ENCODE assay signal across 6 cellular contexts in genomic region chr2:121611269-121611668, GRCh38. TPM values are rescaled to one million over a fixed set of nuclear protein-coding genes. Genes with fewer than 3 reads are reported as not detected.
DNase-seq lines count a peak whose midpoint lies in the region; TF ChIP-seq lines count a peak whose summit lies in the region.
"Not testable (repeated sequence)": the region's sequence is repeated elsewhere in the genome, so short reads cannot be mapped to it uniquely, and the experiment has no call there.

No MANE protein-coding gene starts in this region.

- not testable (repeated sequence) for H2AFZ ChIP-seq in OCI-LY1 (ENCODE audit: low read length)

- TF ChIP-seq CTCF in OCI-LY1 (IDR thresholded peaks at IDR 0.05; ENCODE audit: low read length); left ventricle myocardium inferior (IDR thresholded peaks at IDR 0.05; ENCODE audit: borderline replicate concordance): not testable (repeated sequence)

- DNase-seq in CMK (ENCODE audit: low read depth) (peak; percentile 34), KBM-7 (peak; percentile 68), MV-4-11 (lab: John Stamatoyannopoulos, UW) (peak; percentile 77), SKM-1 treated with dmso at 0.1 percent for 144 hours (lab: John Stamatoyannopoulos, UW; ENCODE audit: unreplicated experiment) (peak; percentile 25)
- not testable (repeated sequence) for DNase-seq in left ventricle myocardium inferior

- H3K79me2 ChIP-seq in OCI-LY1 (ENCODE audit: insufficient read depth, low read length): peaks cover 34% of the 10 kb centered on the region

- in situ Hi-C loops in KBM-7 (cut with MboI; ENCODE audit: low pct_unique_long_range_greater_than_20kb, low sequenced_read_pairs): not testable (repeated sequence)

- H4K20me1 ChIP-seq in OCI-LY1 (ENCODE audit: insufficient read depth, low read length): not testable (repeated sequence)

- not testable (repeated sequence) for H3K27me3 ChIP-seq in OCI-LY1 (ENCODE audit: insufficient read depth, low read length); left ventricle myocardium inferior (ENCODE audit: low read depth)

- H3K9ac ChIP-seq in OCI-LY1 (ENCODE audit: low read length): not testable (repeated sequence)

- H3K4me3 ChIP-seq in OCI-LY1 (ENCODE audit: low read depth, low read length, poor library complexity, severe bottlenecking); left ventricle myocardium inferior: not testable (repeated sequence)

- H3K9me3 ChIP-seq in OCI-LY1 (ENCODE audit: low read length); left ventricle myocardium inferior (replicated peaks): not testable (repeated sequence)

- H3K4me2 ChIP-seq in OCI-LY1 (ENCODE audit: low read length): not testable (repeated sequence)

- not testable (repeated sequence) for H3K9me2 ChIP-seq in OCI-LY1 (ENCODE audit: low read depth, low read length)

- H3K27ac ChIP-seq in OCI-LY1 (ENCODE audit: low read depth, low read length, poor library complexity, severe bottlenecking): peak overlapping the region; percentile 65
- peak overlapping the region; percentile 62 for H3K27ac ChIP-seq in left ventricle myocardium inferior (replicated peaks)

- intact Hi-C loops in left ventricle myocardium inferior (cut with micrococcal nuclease): not testable (repeated sequence)

- not testable (repeated sequence) for H3F3A ChIP-seq in OCI-LY1 (ENCODE audit: insufficient read depth, low read length)

- not testable (repeated sequence) for H3K4me1 ChIP-seq in OCI-LY1 (ENCODE audit: insufficient read depth, low read length, severe bottlenecking)
- peaks cover 74% of the 10 kb centered on the region for H3K4me1 ChIP-seq in left ventricle myocardium inferior

- H3K36me3 ChIP-seq in OCI-LY1 (ENCODE audit: insufficient read depth, low read length): peaks cover 20% of the 10 kb centered on the region
- H3K36me3 ChIP-seq in left ventricle myocardium inferior: not testable (repeated sequence)

RNA-seq across cellular contexts. Expression of gene CLASP1, which starts 38.0 kb away (rescaled TPM):
- total RNA-seq in left ventricle myocardium inferior: 60.1 TPM
